Comparison of ENCODE assay signal across 28 cellular contexts in genomic region chr2:148455791-148456190, GRCh38.
"Had no signal": no experiment of that assay in that cellular context is flagged by ENCODE, and none has a peak within 500 bp of the region (broad histone marks: within the 10 kb centered on the region; RNA-seq: fewer than 3 reads in every experiment).

No MANE protein-coding gene starts in this region.

- H3K4me3 Mint-ChIP-seq: endodermal cell; immature natural killer cell; memory B cell; mesothelial cell of epicardium; naive B cell; nephron; stimulated activated naive B cell treated with anti-CD40 and anti-IgM and Interleukin-4, amounts not matched to agents 10 μg/mL and 1 μg/mL and 100 μg/mL, for 72 hours; stimulated activated naive CD8-positive, alpha-beta T cell treated with anti-CD3 and anti-CD28 coated beads, Interleukin-15, Interleukin-2, amounts not matched to agents 100 ng/mL and 50 ng/mL, for 24 hours had no signal

- ATAC-seq: left ventricle myocardium superior; lower lobe of right lung; mucosa of descending colon; right cardiac atrium; stimulated activated naive B cell treated with anti-CD40 and anti-IgM and Interleukin-4, amounts not matched to agents 10 μg/mL and 1 μg/mL and 100 μg/mL, for 72 hours; upper lobe of right lung had no signal

- H3K4me1 Mint-ChIP-seq: endodermal cell; immature natural killer cell; memory B cell; naive B cell; nephron; stimulated activated naive B cell treated with anti-CD40 and anti-IgM and Interleukin-4, amounts not matched to agents 10 μg/mL and 1 μg/mL and 100 μg/mL, for 72 hours had no signal

- H3K36me3 ChIP-seq: esophagus muscularis mucosa, lower lobe of right lung, prostate gland, thoracic aorta, tibial nerve, upper lobe of right lung, uterus had no signal

- FAIRE-seq: endothelial cell of umbilical vein, frontal cortex had no signal

- H3K9me3 ChIP-seq: esophagus muscularis mucosa, lower lobe of right lung, mucosa of descending colon, prostate gland, spleen, thoracic aorta, tibial nerve, upper lobe of right lung, uterus had no signal

- H3K27ac Mint-ChIP-seq: endodermal cell; memory B cell; mesothelial cell of epicardium; nephron; stimulated activated naive B cell treated with anti-CD40 and anti-IgM and Interleukin-4, amounts not matched to agents 10 μg/mL and 1 μg/mL and 100 μg/mL, for 72 hours; stimulated activated naive CD8-positive, alpha-beta T cell treated with anti-CD3 and anti-CD28 coated beads, Interleukin-15, Interleukin-2, amounts not matched to agents 100 ng/mL and 50 ng/mL, for 24 hours had no signal

- H3K27me3 Mint-ChIP-seq: memory B cell; naive B cell; stimulated activated naive B cell treated with anti-CD40 and anti-IgM and Interleukin-4, amounts not matched to agents 10 μg/mL and 1 μg/mL and 100 μg/mL, for 72 hours; stimulated activated naive CD8-positive, alpha-beta T cell treated with anti-CD3 and anti-CD28 coated beads, Interleukin-15, Interleukin-2, amounts not matched to agents 100 ng/mL and 50 ng/mL, for 24 hours had no signal

- H3K27me3 ChIP-seq: dorsolateral prefrontal cortex, esophagus muscularis mucosa, spleen, tibial nerve, upper lobe of right lung, uterus had no signal

- H3K9me3 Mint-ChIP-seq: endodermal cell; immature natural killer cell; memory B cell; mesothelial cell of epicardium; naive B cell; nephron; stimulated activated naive B cell treated with anti-CD40 and anti-IgM and Interleukin-4, amounts not matched to agents 10 μg/mL and 1 μg/mL and 100 μg/mL, for 72 hours; stimulated activated naive CD8-positive, alpha-beta T cell treated with anti-CD3 and anti-CD28 coated beads, Interleukin-15, Interleukin-2, amounts not matched to agents 100 ng/mL and 50 ng/mL, for 24 hours had no signal

- DNase-seq: cerebellar nuclear complex; dorsolateral prefrontal cortex; effector CD8-positive, alpha-beta T cell; endodermal cell; hypothalamus; immature natural killer cell; islet precursor cell; left ventricle myocardium superior; lower lobe of right lung; mucosa of descending colon; naive B cell; nucleus accumbens; right cardiac atrium; spleen; stimulated activated naive B cell treated with anti-CD40 and anti-IgM and Interleukin-4, amounts not matched to agents 10 μg/mL and 1 μg/mL and 100 μg/mL, for 72 hours; upper lobe of right lung; uterus had no signal

- H3K4me1 ChIP-seq: lower lobe of right lung, prostate gland, spleen, upper lobe of right lung, uterus had no signal

- H3K4me3 ChIP-seq: dorsolateral prefrontal cortex, esophagus muscularis mucosa, lower lobe of right lung, mucosa of descending colon, prostate gland, skin epidermis, spleen, thoracic aorta, tibial nerve, upper lobe of right lung, uterus had no signal

- H3K27ac ChIP-seq: dorsolateral prefrontal cortex, esophagus muscularis mucosa, lower lobe of right lung, prostate gland, skin epidermis, spleen, thoracic aorta, tibial nerve, upper lobe of right lung, uterus had no signal

- H3K36me3 Mint-ChIP-seq: mesothelial cell of epicardium had no signal
